1 cellular context compared by ENCODE assay signal in genomic region chr10:119724630-119725549, GRCh38.
TF ChIP-seq lines count a peak whose summit lies in the region.

No MANE protein-coding gene starts in this region.

TF ChIP-seq in K562, 482 proteins besides CTCF, POLR2A, EP300 and RAD21 (continues in another document):
- TF ChIP-seq HMBOX1 (IDR thresholded peaks at IDR 0.05) (peak; percentile 45; the same call in 1 of the 2 replicates), ATF6 (CRISPR knock-in tag; IDR thresholded peaks at IDR 0.05) (0 out of 2 replicates have a peak, but pooled peaks have one; percentile 59), NR2C2 (CRISPR knock-in tag; IDR thresholded peaks at IDR 0.05) (no peak), NR2C2 (tag; IDR thresholded peaks at IDR 0.05) (peak; percentile 78), SAP30 (IDR thresholded peaks at IDR 0.05; ENCODE audit: borderline replicate concordance, insufficient read depth, low read depth, low read length, poor library complexity, severe bottlenecking) (no peak), RBM25 (IDR thresholded peaks at IDR 0.05; ENCODE audit: low read depth, low read length, severe bottlenecking) (no peak), CBFA2T3 (IDR thresholded peaks at IDR 0.05) (peak; percentile 41), WHSC1 (IDR thresholded peaks at IDR 0.05; ENCODE audit: low read length) (no peak), ZFP1 (CRISPR knock-in tag; IDR thresholded peaks at IDR 0.05) (no peak), USF2 (CRISPR knock-in tag; IDR thresholded peaks at IDR 0.05) (no peak), MEIS2 (IDR thresholded peaks at IDR 0.05; ENCODE audit: partially characterized antibody) (peak; percentile 87), RNF2 (IDR thresholded peaks at IDR 0.05) (peak; percentile 35; the same call in 1 of the 2 replicates), CREB1 (IDR thresholded peaks at IDR 0.05) (no peak), CREB1 (CRISPR knock-in tag; IDR thresholded peaks at IDR 0.05) (no peak), SUPT5H (IDR thresholded peaks at IDR 0.05) (no peak), LEF1 (IDR thresholded peaks at IDR 0.05) (peak; percentile 63; the same call in 1 of the 2 replicates), C11orf30 (IDR thresholded peaks at IDR 0.05; ENCODE audit: low read depth) (no peak), ZBTB40 (IDR thresholded peaks at IDR 0.05) (peak; percentile 5; the same call in 1 of the 2 replicates), ZBTB40 (CRISPR knock-in tag; IDR thresholded peaks at IDR 0.05) (no peak), MTA1 (IDR thresholded peaks at IDR 0.05; ENCODE audit: borderline replicate concordance) (0 out of 2 replicates have a peak, but pooled peaks have one; percentile 22), EP400 (IDR thresholded peaks at IDR 0.05) (peak; percentile 38; the same call in 1 of the 2 replicates), TEAD4 (IDR thresholded peaks at IDR 0.05; ENCODE audit: low read length) (0 out of 2 replicates have a peak, but pooled peaks have one; percentile 10), TEAD4 (CRISPR knock-in tag; IDR thresholded peaks at IDR 0.05; ENCODE audit: borderline replicate concordance) (no peak), MGA (IDR thresholded peaks at IDR 0.05) (peak; percentile 83), ZNF561 (CRISPR knock-in tag; conservative IDR thresholded peaks at IDR 0.05) (no peak)
